8 cellular contexts compared by ENCODE assay signal in genomic region chr2:152718909-152719645, GRCh38. TPM values are rescaled to one million over a fixed set of nuclear protein-coding genes. Genes with fewer than 3 reads are reported as not detected.
A peak's percentile ranks its signal among the peaks of the same experiment; 100 is the strongest.
DNase-seq lines count a peak whose midpoint lies in the region; ATAC-seq and TF ChIP-seq lines count a peak whose summit lies in the region.

No MANE protein-coding gene starts in this region.

- H3K4me3 Mint-ChIP-seq in activated T-cell treated with anti-CD3 and anti-CD28 coated beads, Interleukin-2, amount 50 U/mL, for 72 hours: peak overlapping the region; percentile 88 to 100
- H3K4me3 Mint-ChIP-seq in glutamatergic neuron (ENCODE audit: unreplicated experiment): peak overlapping the region; percentile 100

- peak overlapping the region; percentile 95 for H3K27ac Mint-ChIP-seq in activated T-cell treated with anti-CD3 and anti-CD28 coated beads, Interleukin-2, amount 50 U/mL, for 72 hours
- H3K27ac Mint-ChIP-seq in glutamatergic neuron (ENCODE audit: unreplicated experiment): peak overlapping the region; percentile 99

- H3K36me3 Mint-ChIP-seq in activated T-cell treated with anti-CD3 and anti-CD28 coated beads, Interleukin-2, amount 50 U/mL, for 72 hours (ENCODE audit: insufficient read depth in 2 of 2): peaks cover 12 to 28% of the 10 kb centered on the region in 2 donors
- peaks cover 7% of the 10 kb centered on the region for H3K36me3 Mint-ChIP-seq in glutamatergic neuron (ENCODE audit: unreplicated experiment)

- peak; percentile 42 for DNase-seq in DMS153 (lab: John Stamatoyannopoulos, UW)
- DNase-seq in NCI-H446 (lab: John Stamatoyannopoulos, UW): peak; percentile 45 to 68
- DNase-seq in activated T-cell treated with anti-CD3 and anti-CD28 coated beads, Interleukin-2, amount 50 U/mL, for 72 hours: no peak
- peak; percentile 46 for DNase-seq in glutamatergic neuron
- DNase-seq in renal cortical epithelial cell (ENCODE audit: low read depth): peak; percentile 62
- DNase-seq in GM19240 (ENCODE audit: insufficient read length, low spot score): no peak

- no peaks in the 10 kb centered on the region for H3K27me3 Mint-ChIP-seq in activated T-cell treated with anti-CD3 and anti-CD28 coated beads, Interleukin-2, amount 50 U/mL, for 72 hours (ENCODE audit: low read depth)
- H3K27me3 Mint-ChIP-seq in glutamatergic neuron (ENCODE audit: unreplicated experiment): peaks cover 13% of the 10 kb centered on the region

- no peak for TF ChIP-seq CTCF in glutamatergic neuron (IDR thresholded peaks at IDR 0.05; ENCODE audit: partially characterized antibody, unreplicated experiment)

- H3K4me1 Mint-ChIP-seq in activated T-cell treated with anti-CD3 and anti-CD28 coated beads, Interleukin-2, amount 50 U/mL, for 72 hours (ENCODE audit: low read depth): peaks cover 73% of the 10 kb centered on the region
- H3K4me1 Mint-ChIP-seq in glutamatergic neuron (ENCODE audit: low read depth, unreplicated experiment): peaks cover 17% of the 10 kb centered on the region

- ATAC-seq in GM19372 (IDR thresholded peaks at IDR 0.05; ENCODE audit: low read depth, unreplicated experiment) (peak; percentile 12), HG03354 (IDR thresholded peaks at IDR 0.05; ENCODE audit: poor library complexity, severe bottlenecking, unreplicated experiment) (peak; percentile 34)
- no peak for ATAC-seq in activated T-cell treated with anti-CD3 and anti-CD28 coated beads, Interleukin-2, amount 50 U/mL, for 72 hours (replicated peaks in 1 of 2)

- H3K9me3 Mint-ChIP-seq in activated T-cell treated with anti-CD3 and anti-CD28 coated beads, Interleukin-2, amount 50 U/mL, for 72 hours: no peaks in the 10 kb centered on the region
- H3K9me3 Mint-ChIP-seq in glutamatergic neuron (ENCODE audit: unreplicated experiment): peaks cover 10% of the 10 kb centered on the region

RNA-seq across cellular contexts. Expression of gene ARL6IP6, which starts 0.7 kb away (rescaled TPM):
- total RNA-seq in activated T-cell treated with anti-CD3 and anti-CD28 coated beads, Interleukin-2, amount 50 U/mL, for 72 hours: 10 to 100 TPM; 30.6 to 41.5 TPM
- total RNA-seq in glutamatergic neuron (ENCODE audit: unreplicated experiment) (26.4 TPM), renal cortical epithelial cell (16.4 and 40.3 TPM in 2 replicates)

RNA-seq across cellular contexts. Expression of gene PRPF40A, which starts 1.8 kb away (rescaled TPM):
- total RNA-seq in activated T-cell treated with anti-CD3 and anti-CD28 coated beads, Interleukin-2, amount 50 U/mL, for 72 hours: 100 to 1,000 TPM; 122 to 127 TPM
- 144 TPM for total RNA-seq in glutamatergic neuron (ENCODE audit: unreplicated experiment)
- total RNA-seq in renal cortical epithelial cell: 152 and 205 TPM in 2 replicates

Comparison
In these comparisons a context has a peak if more than half of its experiments do, and no peak if none do; other contexts are left out.
1. DNase-seq: peak in DMS153 (single experiment), NCI-H446 (2 of 2), glutamatergic neuron (single experiment) and renal cortical epithelial cell (single experiment); none in activated T-cell treated with anti-CD3 and anti-CD28 coated beads, Interleukin-2, amount 50 U/mL, for 72 hours (0 of 2) and GM19240 (single experiment).
2. ATAC-seq: peak in GM19372 (single experiment) and HG03354 (single experiment); none in activated T-cell treated with anti-CD3 and anti-CD28 coated beads, Interleukin-2, amount 50 U/mL, for 72 hours (0 of 2).